ENCODE assay signal across 15 cellular contexts in the genomic region with DNA sequence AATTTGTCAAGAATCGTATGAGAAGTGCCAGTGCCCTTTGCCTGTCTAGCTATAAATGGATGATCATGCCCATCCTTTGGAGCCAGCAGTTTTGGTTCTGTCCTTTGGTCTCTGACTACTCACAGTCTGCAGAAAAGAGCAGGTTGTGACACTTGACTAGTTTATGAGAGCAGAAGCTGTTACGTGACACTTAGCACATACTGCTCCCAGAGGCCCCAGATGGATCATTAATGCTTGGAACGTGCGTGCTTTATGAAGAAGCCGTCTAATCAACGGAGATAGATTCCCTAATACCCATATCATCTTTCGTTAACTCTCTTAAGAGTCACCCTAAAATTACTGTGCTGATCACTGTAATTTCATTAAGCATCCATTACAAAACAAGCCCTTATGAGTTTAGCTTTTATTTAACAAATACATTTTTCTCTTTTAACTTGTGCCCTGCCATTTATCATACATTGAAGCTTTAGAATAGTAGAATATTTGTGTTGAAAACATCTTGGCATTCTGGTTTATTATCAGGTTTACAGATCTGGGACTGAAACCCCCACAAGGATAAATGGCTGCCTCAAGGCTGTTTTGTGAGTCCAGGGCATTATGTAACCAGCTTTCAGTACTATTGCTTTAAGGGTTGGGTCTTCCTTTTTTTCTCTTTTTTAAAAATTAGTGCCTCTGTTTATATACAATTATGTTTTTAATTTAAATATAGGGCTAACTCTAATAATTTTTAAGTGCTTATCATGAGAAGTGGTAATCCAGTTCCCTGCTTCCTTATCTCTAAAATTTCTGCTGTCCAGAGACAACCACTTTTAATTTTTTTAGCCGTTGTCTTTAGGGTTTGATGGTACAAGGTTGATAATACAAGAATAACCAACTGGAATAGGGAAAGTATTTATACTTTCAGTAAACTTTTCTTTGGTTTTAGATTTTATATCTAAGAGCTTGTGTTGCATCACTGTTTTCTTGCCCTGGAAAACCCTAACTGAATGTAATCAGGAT. TPM values are rescaled to one million over a fixed set of nuclear protein-coding genes. Genes with fewer than 3 reads are reported as not detected.
DNase-seq lines count a peak whose midpoint lies in the region; ATAC-seq, FAIRE-seq and TF ChIP-seq lines count a peak whose summit lies in the region.
"Had no signal": no experiment of that assay in that cellular context is flagged by ENCODE, and none has a peak within 500 bp of the region (broad histone marks: within the 10 kb centered on the region; RNA-seq: fewer than 3 reads in every experiment).

No MANE protein-coding gene starts in this region.

- H3K4me1 ChIP-seq in right atrium auricular region = peaks cover 0 to 14% of the 10 kb centered on the region in 2 donors
- no peaks in the 10 kb centered on the region for H3K4me1 ChIP-seq in mucosa of descending colon (ENCODE audit: low read depth)

- no peaks in the 10 kb centered on the region for H3K27me3 ChIP-seq in right atrium auricular region
- H3K27me3 ChIP-seq: BLaER1 treated with 17β-estradiol and CSF1 and Interleukin-3, amounts not matched to agents 10 nM and 100 nM; esophagus muscularis mucosa had no signal

- H3K4me3 ChIP-seq in right atrium auricular region (no peak overlapping the region), mucosa of descending colon (no peak overlapping the region)
- H3K4me3 ChIP-seq: BLaER1 treated with 17β-estradiol and CSF1 and Interleukin-3, amounts not matched to agents 10 nM and 100 nM; esophagus muscularis mucosa; GM12878; thoracic aorta had no signal

- ATAC-seq in mucosa of descending colon = no peak
- ATAC-seq: GM12878, HCT116 had no signal

- peak overlapping the region; percentile 25; the same call in 1 of the 2 replicates for H3K4me3 Mint-ChIP-seq in HFFc6

- no peak for TF ChIP-seq CTCF in D721Med (IDR thresholded peaks at IDR 0.05; ENCODE audit: insufficient read depth, missing control alignments)
- TF ChIP-seq CTCF in HFFc6 (IDR thresholded peaks at IDR 0.05) = no peak
- TF ChIP-seq CTCF in right atrium auricular region (IDR thresholded peaks at IDR 0.05) = no peak
- TF ChIP-seq CTCF in mucosa of descending colon (IDR thresholded peaks at IDR 0.05) = no peak

- H3K27me3 Mint-ChIP-seq in HFFc6 (ENCODE audit: insufficient read depth) = peaks cover 2% of the 10 kb centered on the region; the same call in 1 of the 2 replicates
- H3K27me3 Mint-ChIP-seq: T-cell had no signal

- intact Hi-C loops in mucosa of descending colon (cut with DNase I, micrococcal nuclease) = no loop called here

- peaks cover 19% of the 10 kb centered on the region for H3K36me3 ChIP-seq in right atrium auricular region
- peaks cover 4% of the 10 kb centered on the region for H3K36me3 ChIP-seq in mucosa of descending colon (ENCODE audit: low read depth)

- DNase-seq in D721Med (ENCODE audit: insufficient read length, low spot score) (no peak), HFFc6 (no peak), NCI-H69 (lab: John Stamatoyannopoulos, UW) (peak; percentile 91), right atrium auricular region (ENCODE audit: low spot score) (no peak), mesenteric fat pad (ENCODE audit: low spot score) (no peak), mucosa of descending colon (no peak), NCI-H526 (lab: John Stamatoyannopoulos, UW) (no peak)
- DNase-seq: kidney glomerular epithelial cell, NCI-H2081 treated with DMSO at 0.1 percent for 48 hours had no signal

- no peaks in the 10 kb centered on the region for H3K9me3 Mint-ChIP-seq in HFFc6
- H3K9me3 Mint-ChIP-seq: T-cell had no signal

- H3K4me1 Mint-ChIP-seq in HFFc6 (ENCODE audit: low read depth) = peaks cover 26% of the 10 kb centered on the region

- peak; percentile 98 for FAIRE-seq in D721Med (lab: Jason Lieb, UNC)
- FAIRE-seq: GM12878 had no signal

- H3K27ac Mint-ChIP-seq in HFFc6 = peak overlapping the region; percentile 70; the same call in 1 of the 2 replicates

- no peaks in the 10 kb centered on the region for H3K9me3 ChIP-seq in right atrium auricular region
- H3K9me3 ChIP-seq in mucosa of descending colon = no peaks in the 10 kb centered on the region
- H3K9me3 ChIP-seq: esophagus muscularis mucosa, thoracic aorta had no signal

- peak overlapping the region; percentile 30 to 57 for H3K27ac ChIP-seq in right atrium auricular region
- H3K27ac ChIP-seq: BLaER1 treated with 17β-estradiol and CSF1 and Interleukin-3, amounts not matched to agents 10 nM and 100 nM; esophagus muscularis mucosa; thoracic aorta had no signal

- peaks cover 23% of the 10 kb centered on the region for H3K36me3 Mint-ChIP-seq in HFFc6 (ENCODE audit: low read depth)

RNA-seq across cellular contexts. Expression of a gene that starts 46.9 kb away (rescaled TPM):
- total RNA-seq in HFFc6 (2021; fragmentation: NEBNext Ultra II Directional; extraction: Animal tissue kit (Norgen Biotek cat#: 25700)) = 1 to 10 TPM; 1.1 to 2.9 (median 1.4) TPM
- total RNA-seq in right atrium auricular region (1 to 10 TPM; 5.9 to 7.1 TPM), mesenteric fat pad (2.6 TPM), mucosa of descending colon (1 to 10 TPM; 2.1 to 4.0 (median 3.6) TPM)
